In the genomic region with DNA sequence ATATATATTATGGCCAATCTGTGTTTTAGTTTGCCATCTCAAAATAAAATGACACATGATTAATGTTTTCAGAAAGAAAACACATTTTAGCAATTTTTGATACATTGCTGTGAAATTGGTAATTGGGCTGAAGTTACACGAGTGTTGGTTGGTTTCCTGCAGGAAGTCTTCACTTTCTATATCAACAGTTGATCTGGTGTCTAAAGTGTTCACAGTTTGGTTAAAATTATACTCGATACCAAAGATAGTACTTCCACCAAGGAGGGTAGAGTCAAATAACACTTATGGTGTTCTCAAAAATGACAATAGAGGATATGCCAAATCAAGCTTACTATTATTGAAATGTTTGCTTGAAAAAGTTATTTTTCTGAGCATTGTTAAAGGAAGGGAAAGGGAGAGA, we compare ENCODE assay signal across 12 cellular contexts.
DNase-seq lines count a peak whose midpoint lies in the region; ATAC-seq, FAIRE-seq and TF ChIP-seq lines count a peak whose summit lies in the region.
"Had no signal": no experiment of that assay in that cellular context is flagged by ENCODE, and none has a peak within 500 bp of the region (broad histone marks: within the 10 kb centered on the region; RNA-seq: fewer than 3 reads in every experiment).

No MANE protein-coding gene starts in this region.

- H3K9me3 ChIP-seq in GM12878 (replicated peaks; ENCODE audit: control insufficient read depth, insufficient read depth, low read length) = no peaks in the 10 kb centered on the region; the same call in 1 of the 3 replicates
- no peaks in the 10 kb centered on the region for H3K9me3 ChIP-seq in breast epithelium
- H3K9me3 ChIP-seq: adrenal gland had no signal

- ATAC-seq in GM19452 (IDR thresholded peaks at IDR 0.05; ENCODE audit: unreplicated experiment) = peak; percentile 91
- ATAC-seq in HG03108 (IDR thresholded peaks at IDR 0.05; ENCODE audit: unreplicated experiment) = peak; percentile 91
- peak; percentile 82 for ATAC-seq in GM12878
- ATAC-seq in HG03442 (IDR thresholded peaks at IDR 0.05; ENCODE audit: unreplicated experiment) = no peak

- CTCF ChIA-PET in GM12878 (lab: Yijun Ruan, JAX) = interaction anchor here (0.7 to 2.0 kb wide), 4 partner anchors 12 to 936 kb away, joined by 3 to 5 read pairs (median 4); no protein-coding TSS in a partner anchor

- TF ChIP-seq EP300 in GM12878 (IDR thresholded peaks at IDR 0.05; ENCODE audit: borderline replicate concordance in 1 of 2, control insufficient read depth in 1 of 2, low read depth in 2 of 2, low read length in 2 of 2) = no peak

- BruUV-seq in GM12878 (replicated peaks; lab: Mats Ljungman, UMichigan) = no TSS peak

- in situ Hi-C loops in GM12878 (cut with MboI) = no loop called here

- H3K4me3 ChIP-seq in GM12878 (no peak overlapping the region), breast epithelium (no peak overlapping the region)
- H3K4me3 ChIP-seq: adrenal gland had no signal

- intact Hi-C loops in GM12878 (cut with micrococcal nuclease; ENCODE audit: unreplicated experiment) = no loop called here
- intact Hi-C loops in breast epithelium (cut with DNase I; ENCODE audit: low total_unique reads) = no loop called here

- H2AFZ ChIP-seq in GM12878 (ENCODE audit: control insufficient read depth, low read depth, low read length) = no peak overlapping the region

- WGBS in GM12878 (ENCODE audit: insufficient coverage, insufficient replicate concordance, low lambda C conversion rate, missing lambda C conversion rate) = 5% methylated on average over 2 of the region's 2 CpGs

- FAIRE-seq in GM18507 (lab: Jason Lieb, UNC) (peak; percentile 83), GM12878 (lab: Jason Lieb, UNC) (peak; percentile 56)

- H3K27ac ChIP-seq in GM12878 (ENCODE audit: control insufficient read depth, insufficient read depth) = no peak overlapping the region
- H3K27ac ChIP-seq in breast epithelium = no peak overlapping the region
- H3K27ac ChIP-seq: adrenal gland had no signal

- H3K4me2 ChIP-seq in GM12878 (ENCODE audit: control insufficient read depth, insufficient read depth) = no peak overlapping the region

- H3K79me2 ChIP-seq in GM12878 (ENCODE audit: control insufficient read depth, insufficient read depth, low read length) = no peaks in the 10 kb centered on the region

- no peaks in the 10 kb centered on the region for H4K20me1 ChIP-seq in GM12878 (ENCODE audit: control insufficient read depth, insufficient read depth)

- H3K9ac ChIP-seq in GM12878 (ENCODE audit: control insufficient read depth, insufficient read depth, low read length) = no peak overlapping the region

- no peaks in the 10 kb centered on the region for H3K36me3 ChIP-seq in GM12878 (ENCODE audit: control insufficient read depth in 2 of 2, insufficient read depth in 2 of 2, low read length in 1 of 2)
- H3K36me3 ChIP-seq in breast epithelium = no peaks in the 10 kb centered on the region
- H3K36me3 ChIP-seq: adrenal gland had no signal

- H3K27me3 ChIP-seq in GM12878 (replicated peaks in 1 of 2; ENCODE audit: control insufficient read depth in 2 of 2, insufficient read depth in 2 of 2, low read length in 1 of 2) (no peaks in the 10 kb centered on the region), breast epithelium (no peaks in the 10 kb centered on the region)
- H3K27me3 ChIP-seq: adrenal gland had no signal

- POLR2A ChIA-PET in GM12878 (lab: Charles Lee) = interaction anchor here (0.8 to 1.4 kb wide), 2 partner anchors 8 to 15 kb away, joined by 3 to 5 read pairs; no protein-coding TSS in a partner anchor

- TF ChIP-seq POLR2A in GM12878 (IDR thresholded peaks at IDR 0.05; ENCODE audit: low read depth, low read length) (no peak), breast epithelium (IDR thresholded peaks at IDR 0.05) (no peak)

- TF ChIP-seq CTCF in GM12878 (IDR thresholded peaks at IDR 0.05 in 2 of 3, conservative IDR thresholded peaks at IDR 0.05 in 1 of 3; ENCODE audit: control insufficient read depth in 2 of 3, extremely low read depth in 1 of 3, insufficient read depth in 1 of 3, low read depth in 3 of 3, low read length in 3 of 3) (no peak), breast epithelium (IDR thresholded peaks at IDR 0.05) (no peak)

- DNase-seq in GM18507 (ENCODE audit: extremely low spot score, insufficient read length, low read depth) (no peak), GM12878 (ENCODE audit: low read depth, low spot score) (no peak), DMS53 treated with DMSO at 0.1 percent for 48 hours (lab: John Stamatoyannopoulos, UW; ENCODE audit: unreplicated experiment) (no peak), breast epithelium (ENCODE audit: low spot score in 2 of 2) (no peak), GM03348 (ENCODE audit: low spot score) (no peak)
- DNase-seq: adrenal gland, midbrain, NCI-H1092, T-helper 9 cell had no signal

- RAD21 ChIA-PET in GM12878 (lab: Charles Lee; ENCODE audit: unreplicated experiment) = interaction anchor here (1.7 kb wide), 1 partner anchor 167 kb away, joined by 3 read pairs; no protein-coding TSS in a partner anchor

- no peak for TF ChIP-seq RAD21 in GM12878 (IDR thresholded peaks at IDR 0.05; ENCODE audit: insufficient read depth, low read depth, low read length)

- H3K4me1 ChIP-seq in GM12878 (ENCODE audit: control insufficient read depth, insufficient read depth, low read length) = no peaks in the 10 kb centered on the region
- H3K4me1 ChIP-seq in breast epithelium = no peaks in the 10 kb centered on the region
- H3K4me1 ChIP-seq: adrenal gland had no signal

- SMC1A ChIA-PET in GM12878 (lab: Charles Lee; ENCODE audit: uncharacterized antibody, unreplicated experiment) = interaction anchor here (0.8 to 7.5 kb wide), 9 partner anchors 11 to 244 kb away, joined by 3 to 34 read pairs (median 5); no protein-coding TSS in a partner anchor

TF ChIP-seq in GM12878, 131 proteins besides CTCF, POLR2A, EP300 and RAD21 (continues in another document):
- TF ChIP-seq SREBF2 (IDR thresholded peaks at IDR 0.05; ENCODE audit: low read length) (no peak), ZNF217 (IDR thresholded peaks at IDR 0.05) (no peak), IRF4 (IDR thresholded peaks at IDR 0.05; ENCODE audit: low read depth, low read length) (no peak), RELA (IDR thresholded peaks at IDR 0.05; ENCODE audit: borderline replicate concordance, partially characterized antibody) (no peak), BCL11A (IDR thresholded peaks at IDR 0.05; ENCODE audit: low read depth, low read length) (no peak), NR2C1 (IDR thresholded peaks at IDR 0.05) (no peak), ASH2L (IDR thresholded peaks at IDR 0.05; ENCODE audit: borderline replicate concordance, low read depth) (no peak), ZSCAN29 (IDR thresholded peaks at IDR 0.05) (no peak)
- TF ChIP-seq, protein P1, sequence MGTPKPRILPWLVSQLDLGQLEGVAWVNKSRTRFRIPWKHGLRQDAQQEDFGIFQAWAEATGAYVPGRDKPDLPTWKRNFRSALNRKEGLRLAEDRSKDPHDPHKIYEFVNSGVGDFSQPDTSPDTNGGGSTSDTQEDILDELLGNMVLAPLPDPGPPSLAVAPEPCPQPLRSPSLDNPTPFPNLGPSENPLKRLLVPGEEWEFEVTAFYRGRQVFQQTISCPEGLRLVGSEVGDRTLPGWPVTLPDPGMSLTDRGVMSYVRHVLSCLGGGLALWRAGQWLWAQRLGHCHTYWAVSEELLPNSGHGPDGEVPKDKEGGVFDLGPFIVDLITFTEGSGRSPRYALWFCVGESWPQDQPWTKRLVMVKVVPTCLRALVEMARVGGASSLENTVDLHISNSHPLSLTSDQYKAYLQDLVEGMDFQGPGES (IDR thresholded peaks at IDR 0.05) = no peak
- TF ChIP-seq, protein P2, sequence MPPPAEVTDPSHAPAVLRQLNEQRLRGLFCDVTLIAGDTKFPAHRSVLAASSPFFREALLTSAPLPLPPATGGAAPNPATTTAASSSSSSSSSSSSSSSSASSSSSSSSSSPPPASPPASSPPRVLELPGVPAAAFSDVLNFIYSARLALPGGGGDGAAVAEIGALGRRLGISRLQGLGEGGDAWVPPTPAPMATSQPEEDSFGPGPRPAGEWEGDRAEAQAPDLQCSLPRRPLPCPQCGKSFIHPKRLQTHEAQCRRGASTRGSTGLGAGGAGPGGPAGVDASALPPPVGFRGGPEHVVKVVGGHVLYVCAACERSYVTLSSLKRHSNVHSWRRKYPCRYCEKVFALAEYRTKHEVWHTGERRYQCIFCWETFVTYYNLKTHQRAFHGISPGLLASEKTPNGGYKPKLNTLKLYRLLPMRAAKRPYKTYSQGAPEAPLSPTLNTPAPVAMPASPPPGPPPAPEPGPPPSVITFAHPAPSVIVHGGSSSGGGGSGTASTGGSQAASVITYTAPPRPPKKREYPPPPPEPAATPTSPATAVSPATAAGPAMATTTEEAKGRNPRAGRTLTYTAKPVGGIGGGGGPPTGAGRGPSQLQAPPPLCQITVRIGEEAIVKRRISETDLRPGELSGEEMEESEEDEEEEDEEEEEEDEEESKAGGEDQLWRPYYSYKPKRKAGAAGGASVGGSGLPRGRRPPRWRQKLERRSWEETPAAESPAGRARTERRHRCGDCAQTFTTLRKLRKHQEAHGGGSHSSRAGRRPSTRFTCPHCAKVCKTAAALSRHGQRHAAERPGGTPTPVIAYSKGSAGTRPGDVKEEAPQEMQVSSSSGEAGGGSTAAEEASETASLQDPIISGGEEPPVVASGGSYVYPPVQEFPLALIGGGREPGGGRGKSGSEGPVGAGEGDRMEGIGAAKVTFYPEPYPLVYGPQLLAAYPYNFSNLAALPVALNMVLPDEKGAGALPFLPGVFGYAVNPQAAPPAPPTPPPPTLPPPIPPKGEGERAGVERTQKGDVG (CRISPR knock-in tag; IDR thresholded peaks at IDR 0.05) = no peak
